ENCODE assay signal across 17 cellular contexts in genomic region chr7:66880009-66880554, GRCh38.
"Had no signal": no experiment of that assay in that cellular context is flagged by ENCODE, and none has a peak within 500 bp of the region (broad histone marks: within the 10 kb centered on the region; RNA-seq: fewer than 3 reads in every experiment).

No MANE protein-coding gene starts in this region.

- H3K27me3 ChIP-seq: right lobe of liver, spleen had no signal

- H3K4me3 ChIP-seq: coronary artery, prostate gland, right lobe of liver, spleen had no signal

- ATAC-seq: activated T-helper 17 cell treated with anti-CD3 and anti-CD28 coated beads, Interleukin-2, amount 50 U/mL, for 72 hours; natural killer cell treated with Interleukin-12 subunit alpha and Interleukin-12 subunit beta and Interleukin-15 and Interleukin-18, amount 100 ng/mL, for 72 hours; right lobe of liver; stimulated activated naive B cell treated with anti-CD40 and anti-IgM and Interleukin-4, amounts not matched to agents 10 μg/mL and 1 μg/mL and 100 μg/mL, for 72 hours had no signal

- DNase-seq: activated B cell treated with CpG ODN at 0.5 μM for 24 hours; activated CD4-positive, alpha-beta T cell treated with anti-CD3 and anti-CD28 coated beads, Interleukin-2, amount 10 ng/mL, durations not matched to agents 24 days and 14 days; activated naive CD4-positive, alpha-beta T cell treated with anti-CD3 and anti-CD28 coated beads for 36 hours; caudate nucleus; effector memory CD4-positive, alpha-beta T cell; kidney glomerular epithelial cell; occipital lobe; right lobe of liver; spleen; stimulated activated CD4-positive, alpha-beta T cell treated with anti-CD3 and anti-CD28 coated beads, Interleukin-1b, Interleukin-23, amount 100 ng/mL, for 48 hours; stimulated activated naive B cell treated with anti-CD40 and anti-IgM and Interleukin-4, amounts not matched to agents 10 μg/mL and 1 μg/mL and 100 μg/mL, for 72 hours; substantia nigra had no signal

- H3K4me1 ChIP-seq: prostate gland, right lobe of liver, spleen had no signal

- H3K36me3 ChIP-seq: prostate gland, right lobe of liver had no signal

- H3K9me3 ChIP-seq: prostate gland, right lobe of liver, spleen had no signal

- H3K27ac ChIP-seq: coronary artery, epithelial cell of prostate, prostate gland, right lobe of liver, spleen had no signal
